In the genomic region with DNA sequence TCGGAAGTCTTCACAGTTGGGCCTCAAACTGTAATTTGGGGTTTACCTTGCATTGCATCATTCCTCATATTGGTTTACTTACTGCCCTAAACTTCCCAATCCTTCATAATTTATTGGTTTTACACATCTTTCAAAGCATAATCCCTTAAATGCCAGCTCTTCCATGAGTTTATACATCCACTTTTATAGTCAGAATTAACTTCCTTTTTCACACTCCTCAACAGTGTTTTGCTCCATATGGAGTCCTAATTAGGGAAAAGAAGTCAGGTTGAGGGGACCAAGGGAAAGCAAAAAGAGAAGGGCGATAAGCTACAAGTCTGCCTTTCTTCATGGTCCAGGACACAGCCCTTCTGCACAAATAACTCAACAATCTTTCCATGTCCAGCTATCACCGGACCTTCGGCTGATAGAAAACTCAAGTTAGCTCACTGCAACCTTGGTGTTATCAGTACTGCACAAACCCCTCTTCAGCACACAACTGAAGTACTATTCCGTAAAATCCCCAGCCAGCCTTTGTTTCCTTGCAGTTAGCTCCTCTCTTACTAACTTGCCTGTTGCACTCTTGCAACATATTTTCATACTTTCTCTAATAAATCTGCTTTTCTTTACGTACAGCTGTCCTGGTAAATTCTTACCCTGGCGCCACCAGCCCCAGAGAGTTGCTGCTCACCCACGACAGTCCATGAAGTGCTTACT, we compare ENCODE assay signal across 1 cellular context.
TF ChIP-seq lines count a peak whose summit lies in the region.

No MANE protein-coding gene starts in this region.

TF ChIP-seq in K562, 482 proteins besides CTCF, POLR2A, EP300 and RAD21 (continued from another document):
- TF ChIP-seq STAT6 (CRISPR knock-in tag; IDR thresholded peaks at IDR 0.05) = no peak
